12 cellular contexts compared by ENCODE assay signal in the genomic region with DNA sequence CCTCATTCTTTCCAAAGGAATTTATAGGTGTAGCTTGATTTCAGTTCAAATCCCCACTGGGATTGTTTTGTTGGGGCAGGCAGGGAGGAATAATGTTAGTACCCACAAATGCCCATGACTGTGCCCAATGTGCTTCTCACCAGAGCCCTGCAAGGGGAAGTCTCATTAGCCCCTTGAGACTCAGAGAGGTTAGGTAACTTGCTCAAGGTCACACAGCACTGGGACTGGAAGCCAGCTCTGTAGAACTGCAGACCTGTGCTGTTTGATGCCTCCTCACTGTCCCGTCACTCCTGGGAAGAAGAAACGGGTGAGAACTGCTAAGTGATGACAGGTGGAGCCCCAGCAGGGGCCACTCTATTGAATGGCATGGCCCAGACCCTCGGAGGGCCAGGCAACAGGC. TPM values are rescaled to one million over a fixed set of nuclear protein-coding genes. Genes with fewer than 3 reads are reported as not detected.
DNase-seq lines count a peak whose midpoint lies in the region; ATAC-seq and TF ChIP-seq lines count a peak whose summit lies in the region.
"Had no signal": no experiment of that assay in that cellular context is flagged by ENCODE, and none has a peak within 500 bp of the region (broad histone marks: within the 10 kb centered on the region; RNA-seq: fewer than 3 reads in every experiment).

No MANE protein-coding gene starts in this region.

- no peaks in the 10 kb centered on the region for H3K27me3 ChIP-seq in fibroblast of lung (ENCODE audit: control insufficient read depth, insufficient read depth, low read length)
- H3K27me3 ChIP-seq in gastrocnemius medialis, result no peaks in the 10 kb centered on the region
- H3K27me3 ChIP-seq in endodermal cell (ENCODE audit: control insufficient read depth, insufficient read depth, low read length, poor library complexity, severe bottlenecking), result no peaks in the 10 kb centered on the region

- intact Hi-C loops in CD14-positive monocyte (cut with micrococcal nuclease), result loop anchor here in 1 of 2 donors (10.0 kb wide), 1 partner anchor 136 kb away; the partner anchor contains the start of genes CINP and TECPR2
- intact Hi-C loops in activated CD8-positive, alpha-beta T cell treated with anti-CD3 and anti-CD28 coated beads for 36 hours (cut with micrococcal nuclease), result no loop called here
- intact Hi-C loops in gastrocnemius medialis (cut with DNase I; ENCODE audit: low total_unique reads), result loop anchor here (1.0 to 2.0 kb wide), 2 partner anchors 38 to 50 kb away; no protein-coding TSS in a partner anchor

- in situ Hi-C loops in gastrocnemius medialis (cut with MboI; ENCODE audit: low sequenced_read_pairs in 4 of 4), result loop anchor here in 1 of 4 donors (25.0 kb wide), 1 partner anchor 188 kb away; the partner anchor contains the start of genes MOK and ZNF839

- H3K27ac ChIP-seq in fibroblast of lung (ENCODE audit: insufficient read depth, low read length) (peak overlapping the region; percentile 85), gastrocnemius medialis (peak overlapping the region; percentile 95 to 99 (median 96)), endodermal cell (ENCODE audit: low read depth, low read length) (no peak overlapping the region)

- peaks cover 0 to 2% (median 0%) of the 10 kb centered on the region in 7 donors for H3K9me3 Mint-ChIP-seq in CD14-positive monocyte
- H3K9me3 Mint-ChIP-seq in activated CD8-positive, alpha-beta T cell treated with anti-CD3 and anti-CD28 coated beads for 36 hours, result no peaks in the 10 kb centered on the region
- H3K9me3 Mint-ChIP-seq in endodermal cell, result no peaks in the 10 kb centered on the region

- H3K36me3 ChIP-seq in fibroblast of lung (ENCODE audit: control insufficient read depth, insufficient read depth, low read length) (peaks cover 8% of the 10 kb centered on the region), gastrocnemius medialis (no peaks in the 10 kb centered on the region), endodermal cell (ENCODE audit: control insufficient read depth, insufficient read depth, low read length) (peaks cover 16% of the 10 kb centered on the region)

- DNase-seq in CD14-positive monocyte (ENCODE audit: low spot score) (no peak), fibroblast of lung (ENCODE audit: low read depth in 2 of 2) (no peak), gastrocnemius medialis (peak in 1 of 2 donors; percentile 46), endodermal cell (no peak), medulla oblongata (ENCODE audit: extremely low spot score) (no peak)
- DNase-seq in activated CD8-positive, alpha-beta T cell treated with anti-CD3 and anti-CD28 coated beads for 36 hours, result no peak
- no peak for DNase-seq in stimulated activated CD4-positive, alpha-beta T cell treated with anti-CD3 and anti-CD28 coated beads, Interleukin-4, amount 100 ng/mL, for 24 hours
- DNase-seq: activated CD4-positive, alpha-beta T cell treated with anti-CD3 and anti-CD28 coated beads for 4 hours; NCI-H526 had no signal

- H2AFZ ChIP-seq in fibroblast of lung (ENCODE audit: low read length), result no peak overlapping the region

- H3K9me3 ChIP-seq in fibroblast of lung (ENCODE audit: control insufficient read depth, insufficient read depth, low read depth, low read length) (no peaks in the 10 kb centered on the region), gastrocnemius medialis (no peaks in the 10 kb centered on the region), endodermal cell (ENCODE audit: control insufficient read depth, low read length) (no peaks in the 10 kb centered on the region)

- H3K27me3 Mint-ChIP-seq in CD14-positive monocyte (ENCODE audit: low read depth in 3 of 3) (peaks cover 0 to 2% (median 0%) of the 10 kb centered on the region in 3 donors), endodermal cell (ENCODE audit: insufficient read depth) (no peaks in the 10 kb centered on the region)
- H3K27me3 Mint-ChIP-seq in activated CD8-positive, alpha-beta T cell treated with anti-CD3 and anti-CD28 coated beads for 36 hours, result no peaks in the 10 kb centered on the region
- H3K27me3 Mint-ChIP-seq: CD4-positive, CD25-positive, alpha-beta regulatory T cell; progenitor cell of endocrine pancreas had no signal

- H3K4me2 ChIP-seq in fibroblast of lung (ENCODE audit: extremely low read depth, insufficient read depth, low read length), result no peak overlapping the region

- TF ChIP-seq CTCF in CD14-positive monocyte (IDR thresholded peaks at IDR 0.05), result no peak
- TF ChIP-seq CTCF in activated CD8-positive, alpha-beta T cell treated with anti-CD3 and anti-CD28 coated beads for 36 hours (IDR thresholded peaks at IDR 0.05), result no peak
- no peak for TF ChIP-seq CTCF in fibroblast of lung (conservative IDR thresholded peaks at IDR 0.05 in 1 of 2, IDR thresholded peaks at IDR 0.05 in 1 of 2; ENCODE audit: low read depth in 1 of 2, low read length in 2 of 2)
- no peak for TF ChIP-seq CTCF in gastrocnemius medialis (IDR thresholded peaks at IDR 0.05 in 4 of 5, conservative IDR thresholded peaks at IDR 0.05 in 1 of 5)
- no peak for TF ChIP-seq CTCF in endodermal cell (conservative IDR thresholded peaks at IDR 0.05)

- peak overlapping the region; percentile 85 to 95 (median 90) for H3K27ac Mint-ChIP-seq in CD14-positive monocyte
- H3K27ac Mint-ChIP-seq in activated CD8-positive, alpha-beta T cell treated with anti-CD3 and anti-CD28 coated beads for 36 hours, result peak overlapping the region; percentile 59
- no peak overlapping the region for H3K27ac Mint-ChIP-seq in endodermal cell
- H3K27ac Mint-ChIP-seq: progenitor cell of endocrine pancreas had no signal

- ATAC-seq in activated CD8-positive, alpha-beta T cell treated with anti-CD3 and anti-CD28 coated beads for 36 hours, result no peak
- ATAC-seq in gastrocnemius medialis, result peak in 1 of 2 donors; percentile 8
- ATAC-seq in GM19023 (IDR thresholded peaks at IDR 0.05; ENCODE audit: unreplicated experiment), result no peak

- no peak for TF ChIP-seq POLR2A in gastrocnemius medialis (IDR thresholded peaks at IDR 0.05)

- 81 to 83% methylated on average over 3 of the region's 3 CpGs for WGBS in endodermal cell (ENCODE audit: insufficient coverage in 1 of 2, insufficient read length in 1 of 2), 2 experiments

- H3K4me3 Mint-ChIP-seq in CD14-positive monocyte (no peak overlapping the region), endodermal cell (no peak overlapping the region)
- no peak overlapping the region for H3K4me3 Mint-ChIP-seq in activated CD8-positive, alpha-beta T cell treated with anti-CD3 and anti-CD28 coated beads for 36 hours
- H3K4me3 Mint-ChIP-seq: CD4-positive, CD25-positive, alpha-beta regulatory T cell had no signal

- H3K36me3 Mint-ChIP-seq in CD14-positive monocyte (peaks cover 37 to 56% of the 10 kb centered on the region in 2 donors), endodermal cell (ENCODE audit: low read depth) (peaks cover 20% of the 10 kb centered on the region)
- no peaks in the 10 kb centered on the region for H3K36me3 Mint-ChIP-seq in activated CD8-positive, alpha-beta T cell treated with anti-CD3 and anti-CD28 coated beads for 36 hours (ENCODE audit: low read depth)

- H3K4me3 ChIP-seq in fibroblast of lung (replicated peaks in 1 of 4; ENCODE audit: control extremely low read depth in 1 of 4, insufficient read depth in 1 of 4, low read depth in 3 of 4, low read length in 4 of 4) (no peak overlapping the region), gastrocnemius medialis (no peak overlapping the region), endodermal cell (ENCODE audit: low read length) (no peak overlapping the region)

- H3K4me1 ChIP-seq in fibroblast of lung (ENCODE audit: control insufficient read depth, extremely low read depth, insufficient read depth, low read length) (no peaks in the 10 kb centered on the region), gastrocnemius medialis (peaks cover 63 to 74% of the 10 kb centered on the region in 2 donors), endodermal cell (ENCODE audit: control insufficient read depth, insufficient read depth, low read length) (no peaks in the 10 kb centered on the region)

- POLR2A ChIA-PET in activated CD8-positive, alpha-beta T cell treated with anti-CD3 and anti-CD28 coated beads for 36 hours (lab: Charles Lee), result interaction anchor here (0.7 kb wide), 1 partner anchor 25 kb away, joined by 3 read pairs; no protein-coding TSS in a partner anchor

- H4K20me1 ChIP-seq in fibroblast of lung (ENCODE audit: control insufficient read depth, extremely low read depth, insufficient read depth, low read length), result no peaks in the 10 kb centered on the region

- CTCF ChIA-PET in activated CD8-positive, alpha-beta T cell treated with anti-CD3 and anti-CD28 coated beads for 36 hours (lab: Charles Lee), result interaction anchor here (0.8 to 3.8 kb wide), 5 partner anchors 8 to 63 kb away, joined by 3 to 19 read pairs (median 5); no protein-coding TSS in a partner anchor

- H3K9ac ChIP-seq in fibroblast of lung (ENCODE audit: insufficient read depth, low read length) (no peak overlapping the region), endodermal cell (ENCODE audit: extremely low read depth, low read length, poor library complexity, severe bottlenecking) (no peak overlapping the region)

- peaks cover 19% of the 10 kb centered on the region for H3K4me1 Mint-ChIP-seq in CD14-positive monocyte
- H3K4me1 Mint-ChIP-seq in activated CD8-positive, alpha-beta T cell treated with anti-CD3 and anti-CD28 coated beads for 36 hours (ENCODE audit: low read depth), result peaks cover 9% of the 10 kb centered on the region
- no peaks in the 10 kb centered on the region for H3K4me1 Mint-ChIP-seq in endodermal cell

- no peaks in the 10 kb centered on the region for H3K79me2 ChIP-seq in fibroblast of lung (ENCODE audit: control insufficient read depth, insufficient read depth, low read length)

RNA-seq across cellular contexts. Expression of gene ANKRD9, which starts 8.9 kb away (rescaled TPM):
- polyA plus RNA-seq in CD14-positive monocyte (under 1 TPM; 0.43 to 0.83 TPM), fibroblast of lung (2.7 and 4.4 TPM in 2 replicates)
- 10 to 100 TPM; 15.0 to 16.9 TPM for total RNA-seq in activated CD8-positive, alpha-beta T cell treated with anti-CD3 and anti-CD28 coated beads for 36 hours
- total RNA-seq in fibroblast of lung (13.6 and 22.0 TPM in 2 replicates), gastrocnemius medialis (100 to 1,000 TPM; 155 to 450 (median 216) TPM), endodermal cell (10 to 100 TPM; 32.7 to 38.9 TPM)
- 7.1 and 14.8 TPM in 2 replicates for polyA plus RNA-seq in fibroblast of lung (2012)
- 2.6 and 4.1 TPM in 2 replicates for polyA minus RNA-seq in fibroblast of lung (ENCODE audit: low replicate concordance)
- polyA plus RNA-seq in endodermal cell (2013, experiment 1 of 2), result 28.5 TPM
- polyA plus RNA-seq in endodermal cell (2013, experiment 2 of 2), result 27.2 TPM
